In the genomic region with DNA sequence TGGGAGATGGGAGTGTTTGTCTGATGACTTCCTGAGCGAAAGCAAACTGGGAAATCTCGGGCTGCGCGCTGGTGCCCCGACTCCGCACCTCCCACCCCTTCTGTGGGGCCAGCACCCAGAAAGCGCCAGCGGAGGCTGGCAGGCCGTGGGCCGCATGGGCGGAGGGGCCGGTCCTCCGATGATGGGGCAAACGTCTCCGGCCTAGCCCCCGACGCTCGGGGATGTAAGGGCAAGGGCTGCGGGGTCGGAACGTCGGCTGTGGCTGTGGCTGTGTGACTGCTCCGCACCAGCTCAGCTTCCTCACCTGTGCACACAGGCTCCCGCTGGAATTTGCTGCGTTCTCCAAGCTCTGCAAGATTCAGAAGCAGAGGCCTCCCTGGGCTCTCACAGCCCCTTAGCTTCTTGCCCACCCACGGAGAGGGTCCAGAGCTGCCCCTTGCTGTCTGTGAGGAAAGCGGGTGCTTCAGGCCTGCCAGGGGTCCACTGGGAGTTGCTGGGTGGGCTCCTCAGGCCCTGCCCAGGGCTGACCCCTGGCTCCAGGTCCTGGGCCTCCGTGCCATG, we compare ENCODE assay signal across 13 cellular contexts. TPM values are rescaled to one million over a fixed set of nuclear protein-coding genes. Genes with fewer than 3 reads are reported as not detected.
DNase-seq lines count a peak whose midpoint lies in the region; ATAC-seq and TF ChIP-seq lines count a peak whose summit lies in the region.
"Had no signal": no experiment of that assay in that cellular context is flagged by ENCODE, and none has a peak within 500 bp of the region (broad histone marks: within the 10 kb centered on the region; RNA-seq: fewer than 3 reads in every experiment).

No MANE protein-coding gene starts in this region.

- H3K27ac Mint-ChIP-seq in WTC11, result peak overlapping the region; percentile 72
- H3K27ac Mint-ChIP-seq: activated naive CD8-positive, alpha-beta T cell had no signal

- no peak overlapping the region for H3K4me3 Mint-ChIP-seq in WTC11

- CTCF ChIA-PET in WTC11 (lab: Charles Lee), result interaction anchor here (0.6 to 1.9 kb wide), 33 partner anchors 9 to 302 kb away, joined by 3 to 13 read pairs (median 4); a partner anchor contains a TSS

- H3K27me3 Mint-ChIP-seq in WTC11 (ENCODE audit: low read depth), result no peaks in the 10 kb centered on the region

- H3K27me3 ChIP-seq in BLaER1 (no peaks in the 10 kb centered on the region), left ventricle myocardium inferior (ENCODE audit: low read depth) (no peaks in the 10 kb centered on the region), MG63 (no peaks in the 10 kb centered on the region)
- H3K27me3 ChIP-seq: body of pancreas had no signal

- H3K36me3 ChIP-seq in BLaER1, result no peaks in the 10 kb centered on the region
- no peaks in the 10 kb centered on the region for H3K36me3 ChIP-seq in left ventricle myocardium inferior
- H3K36me3 ChIP-seq in MG63, result no peaks in the 10 kb centered on the region

- no peak overlapping the region for H3K27ac ChIP-seq in BLaER1
- peak overlapping the region; percentile 91 for H3K27ac ChIP-seq in left ventricle myocardium inferior (replicated peaks)
- H3K27ac ChIP-seq: epithelial cell of prostate had no signal

- H3K9ac ChIP-seq in BLaER1, result no peak overlapping the region

- H3K36me3 Mint-ChIP-seq in WTC11, result peaks cover 7% of the 10 kb centered on the region
- H3K36me3 Mint-ChIP-seq: activated naive CD8-positive, alpha-beta T cell had no signal

- peaks cover 5% of the 10 kb centered on the region; the same call in 1 of the 2 replicates for H3K9me3 ChIP-seq in BLaER1
- no peaks in the 10 kb centered on the region for H3K9me3 ChIP-seq in left ventricle myocardium inferior (replicated peaks)
- H3K9me3 ChIP-seq in MG63, result no peaks in the 10 kb centered on the region; the same call in 1 of the 2 replicates
- H3K9me3 ChIP-seq: body of pancreas had no signal

- H3K4me3 ChIP-seq in BLaER1 (no peak overlapping the region), left ventricle myocardium inferior (no peak overlapping the region), MG63 (no peak overlapping the region)
- H3K4me3 ChIP-seq: body of pancreas had no signal

- POLR2A ChIA-PET in WTC11 (lab: Charles Lee), result no interaction called here

- TF ChIP-seq CTCF in WTC11 (IDR thresholded peaks at IDR 0.05) (no peak), left ventricle myocardium inferior (IDR thresholded peaks at IDR 0.05; ENCODE audit: borderline replicate concordance) (no peak)

- intact Hi-C loops in left ventricle myocardium inferior (cut with micrococcal nuclease) (no loop called here), posterior vena cava (cut with DNase I) (loop anchor here (2.0 to 10.0 kb wide), 3 partner anchors 65 to 285 kb away; no protein-coding TSS in a partner anchor)

- H3K4me1 ChIP-seq in BLaER1 (peaks cover 49% of the 10 kb centered on the region), left ventricle myocardium inferior (peaks cover 31% of the 10 kb centered on the region)

- H4K20me1 ChIP-seq in BLaER1, result no peaks in the 10 kb centered on the region

- H3K4me1 Mint-ChIP-seq in WTC11, result peaks cover 15% of the 10 kb centered on the region

- no peak for DNase-seq in WTC11 (ENCODE audit: low spot score)
- no peak for DNase-seq in left ventricle myocardium inferior
- peak; percentile 78 for DNase-seq in posterior vena cava (ENCODE audit: low spot score)
- DNase-seq in MG63, result no peak
- DNase-seq in erythroblast (lab: John Stamatoyannopoulos, UW), result no peak
- DNase-seq in SKM-1 treated with dmso at 0.1 percent for 144 hours (lab: John Stamatoyannopoulos, UW; ENCODE audit: unreplicated experiment), result no peak
- DNase-seq: cortex of kidney had no signal

- H3K4me2 ChIP-seq in BLaER1, result peak overlapping the region; percentile 69

- H3K9me3 Mint-ChIP-seq in WTC11, result no peaks in the 10 kb centered on the region
- H3K9me3 Mint-ChIP-seq: CD4-positive, alpha-beta T cell had no signal

- TF ChIP-seq POLR2A in erythroblast (IDR thresholded peaks at IDR 0.05; ENCODE audit: low read length), result no peak

- ATAC-seq in WTC11, result no peak
- no peak for ATAC-seq in GM19395 (IDR thresholded peaks at IDR 0.05; ENCODE audit: unreplicated experiment)

TF ChIP-seq in WTC11, 78 proteins besides CTCF, POLR2A, EP300 and RAD21 (continues in another document):
- TF ChIP-seq, protein P1, sequence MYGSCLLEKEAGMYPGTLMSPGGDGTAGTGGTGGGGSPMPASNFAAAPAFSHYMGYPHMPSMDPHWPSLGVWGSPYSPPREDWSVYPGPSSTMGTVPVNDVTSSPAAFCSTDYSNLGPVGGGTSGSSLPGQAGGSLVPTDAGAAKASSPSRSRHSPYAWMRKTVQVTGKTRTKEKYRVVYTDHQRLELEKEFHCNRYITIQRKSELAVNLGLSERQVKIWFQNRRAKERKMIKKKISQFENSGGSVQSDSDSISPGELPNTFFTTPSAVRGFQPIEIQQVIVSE (CRISPR knock-in tag; IDR thresholded peaks at IDR 0.05; ENCODE audit: borderline replicate concordance), result no peak
- TF ChIP-seq NR3C1 (CRISPR knock-in tag; conservative IDR thresholded peaks at IDR 0.05; ENCODE audit: low read depth), result no peak
- no peak for TF ChIP-seq ETV6 (CRISPR knock-in tag; IDR thresholded peaks at IDR 0.05)
- no peak for TF ChIP-seq ZNF263 (CRISPR knock-in tag; IDR thresholded peaks at IDR 0.05; ENCODE audit: low read depth)
- TF ChIP-seq, protein P2, sequence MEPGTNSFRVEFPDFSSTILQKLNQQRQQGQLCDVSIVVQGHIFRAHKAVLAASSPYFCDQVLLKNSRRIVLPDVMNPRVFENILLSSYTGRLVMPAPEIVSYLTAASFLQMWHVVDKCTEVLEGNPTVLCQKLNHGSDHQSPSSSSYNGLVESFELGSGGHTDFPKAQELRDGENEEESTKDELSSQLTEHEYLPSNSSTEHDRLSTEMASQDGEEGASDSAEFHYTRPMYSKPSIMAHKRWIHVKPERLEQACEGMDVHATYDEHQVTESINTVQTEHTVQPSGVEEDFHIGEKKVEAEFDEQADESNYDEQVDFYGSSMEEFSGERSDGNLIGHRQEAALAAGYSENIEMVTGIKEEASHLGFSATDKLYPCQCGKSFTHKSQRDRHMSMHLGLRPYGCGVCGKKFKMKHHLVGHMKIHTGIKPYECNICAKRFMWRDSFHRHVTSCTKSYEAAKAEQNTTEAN (CRISPR knock-in tag; IDR thresholded peaks at IDR 0.05), result no peak
- TF ChIP-seq, protein P3, sequence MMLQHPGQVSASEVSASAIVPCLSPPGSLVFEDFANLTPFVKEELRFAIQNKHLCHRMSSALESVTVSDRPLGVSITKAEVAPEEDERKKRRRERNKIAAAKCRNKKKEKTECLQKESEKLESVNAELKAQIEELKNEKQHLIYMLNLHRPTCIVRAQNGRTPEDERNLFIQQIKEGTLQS (CRISPR knock-in tag; conservative IDR thresholded peaks at IDR 0.05), result no peak
- TF ChIP-seq, protein P4, sequence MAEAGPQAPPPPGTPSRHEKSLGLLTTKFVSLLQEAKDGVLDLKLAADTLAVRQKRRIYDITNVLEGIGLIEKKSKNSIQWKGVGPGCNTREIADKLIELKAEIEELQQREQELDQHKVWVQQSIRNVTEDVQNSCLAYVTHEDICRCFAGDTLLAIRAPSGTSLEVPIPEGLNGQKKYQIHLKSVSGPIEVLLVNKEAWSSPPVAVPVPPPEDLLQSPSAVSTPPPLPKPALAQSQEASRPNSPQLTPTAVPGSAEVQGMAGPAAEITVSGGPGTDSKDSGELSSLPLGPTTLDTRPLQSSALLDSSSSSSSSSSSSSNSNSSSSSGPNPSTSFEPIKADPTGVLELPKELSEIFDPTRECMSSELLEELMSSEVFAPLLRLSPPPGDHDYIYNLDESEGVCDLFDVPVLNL (CRISPR knock-in tag; IDR thresholded peaks at IDR 0.05; ENCODE audit: borderline replicate concordance, low read depth), result no peak
- no peak for TF ChIP-seq TEAD1 (CRISPR knock-in tag; IDR thresholded peaks at IDR 0.05)
- TF ChIP-seq, protein P5, sequence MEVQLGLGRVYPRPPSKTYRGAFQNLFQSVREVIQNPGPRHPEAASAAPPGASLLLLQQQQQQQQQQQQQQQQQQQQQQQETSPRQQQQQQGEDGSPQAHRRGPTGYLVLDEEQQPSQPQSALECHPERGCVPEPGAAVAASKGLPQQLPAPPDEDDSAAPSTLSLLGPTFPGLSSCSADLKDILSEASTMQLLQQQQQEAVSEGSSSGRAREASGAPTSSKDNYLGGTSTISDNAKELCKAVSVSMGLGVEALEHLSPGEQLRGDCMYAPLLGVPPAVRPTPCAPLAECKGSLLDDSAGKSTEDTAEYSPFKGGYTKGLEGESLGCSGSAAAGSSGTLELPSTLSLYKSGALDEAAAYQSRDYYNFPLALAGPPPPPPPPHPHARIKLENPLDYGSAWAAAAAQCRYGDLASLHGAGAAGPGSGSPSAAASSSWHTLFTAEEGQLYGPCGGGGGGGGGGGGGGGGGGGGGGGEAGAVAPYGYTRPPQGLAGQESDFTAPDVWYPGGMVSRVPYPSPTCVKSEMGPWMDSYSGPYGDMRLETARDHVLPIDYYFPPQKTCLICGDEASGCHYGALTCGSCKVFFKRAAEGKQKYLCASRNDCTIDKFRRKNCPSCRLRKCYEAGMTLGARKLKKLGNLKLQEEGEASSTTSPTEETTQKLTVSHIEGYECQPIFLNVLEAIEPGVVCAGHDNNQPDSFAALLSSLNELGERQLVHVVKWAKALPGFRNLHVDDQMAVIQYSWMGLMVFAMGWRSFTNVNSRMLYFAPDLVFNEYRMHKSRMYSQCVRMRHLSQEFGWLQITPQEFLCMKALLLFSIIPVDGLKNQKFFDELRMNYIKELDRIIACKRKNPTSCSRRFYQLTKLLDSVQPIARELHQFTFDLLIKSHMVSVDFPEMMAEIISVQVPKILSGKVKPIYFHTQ (CRISPR knock-in tag; IDR thresholded peaks at IDR 0.05), result no peak
- TF ChIP-seq, protein P6, sequence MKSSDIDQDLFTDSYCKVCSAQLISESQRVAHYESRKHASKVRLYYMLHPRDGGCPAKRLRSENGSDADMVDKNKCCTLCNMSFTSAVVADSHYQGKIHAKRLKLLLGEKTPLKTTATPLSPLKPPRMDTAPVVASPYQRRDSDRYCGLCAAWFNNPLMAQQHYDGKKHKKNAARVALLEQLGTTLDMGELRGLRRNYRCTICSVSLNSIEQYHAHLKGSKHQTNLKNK (CRISPR knock-in tag; IDR thresholded peaks at IDR 0.05), result no peak
- TF ChIP-seq NFYB (CRISPR knock-in tag; conservative IDR thresholded peaks at IDR 0.05; ENCODE audit: low read depth), result no peak
- TF ChIP-seq, protein P7, sequence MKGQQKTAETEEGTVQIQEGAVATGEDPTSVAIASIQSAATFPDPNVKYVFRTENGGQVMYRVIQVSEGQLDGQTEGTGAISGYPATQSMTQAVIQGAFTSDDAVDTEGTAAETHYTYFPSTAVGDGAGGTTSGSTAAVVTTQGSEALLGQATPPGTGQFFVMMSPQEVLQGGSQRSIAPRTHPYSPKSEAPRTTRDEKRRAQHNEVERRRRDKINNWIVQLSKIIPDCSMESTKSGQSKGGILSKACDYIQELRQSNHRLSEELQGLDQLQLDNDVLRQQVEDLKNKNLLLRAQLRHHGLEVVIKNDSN (CRISPR knock-in tag; IDR thresholded peaks at IDR 0.05), result no peak

RNA-seq across cellular contexts. Expression of a gene that starts 35.0 kb away (rescaled TPM):
- 231 to 241 TPM (median 231 TPM) in 3 replicates for total RNA-seq in WTC11 (2021)
- total RNA-seq in left ventricle myocardium inferior, result 66.5 TPM
- 100 to 1,000 TPM; 117 to 133 TPM for total RNA-seq in posterior vena cava
- total RNA-seq in MG63 (2014; rRNA removed; shearing (Covaris generic); ENCODE audit: low replicate concordance), result 22.4 and 26.4 TPM in 2 replicates
